ENCODE assay signal across 8 cellular contexts in genomic region chr20:37095108-37095608, GRCh38. TPM values are rescaled to one million over a fixed set of nuclear protein-coding genes. Genes with fewer than 3 reads are reported as not detected.
DNase-seq lines count a peak whose midpoint lies in the region; ATAC-seq and TF ChIP-seq lines count a peak whose summit lies in the region.

No MANE protein-coding gene starts in this region.

- TF ChIP-seq CTCF in astrocyte of the spinal cord (IDR thresholded peaks at IDR 0.05; ENCODE audit: low read depth, low read length): no peak

- DNase-seq in activated CD8-positive, alpha-beta memory T cell treated with anti-CD3 and anti-CD28 coated beads, Interleukin-2, amount 50 U/mL, for 4 hours: peak; percentile 28
- no peak for DNase-seq in activated CD8-positive, alpha-beta memory T cell treated with anti-CD3 and anti-CD28 coated beads, Interleukin-2, amount 50 U/mL, for 48 hours
- DNase-seq in SK-MEL-5 (ENCODE audit: low read depth, low spot score) (peak; percentile 13), astrocyte of the spinal cord (ENCODE audit: low read depth, low spot score) (no peak), iris pigment epithelial cell (ENCODE audit: low read depth) (peak; percentile 12), NCI-H1048 (lab: John Stamatoyannopoulos, UW) (no peak)
- DNase-seq in stimulated activated CD4-positive, alpha-beta T cell treated with anti-CD3 and anti-CD28 coated beads, Interleukin-4, amount 100 ng/mL, for 24 hours: peak; percentile 43

- peak; percentile 23 for ATAC-seq in HG03097 (IDR thresholded peaks at IDR 0.05; ENCODE audit: low FRiP score, unreplicated experiment)

- in situ Hi-C loops in SK-MEL-5 (cut with HindIII; ENCODE audit: low pct_unique_long_range_greater_than_20kb, low sequenced_read_pairs) (no loop called here), astrocyte of the spinal cord (cut with HindIII; ENCODE audit: low sequenced_read_pairs) (no loop called here)

- H3K4me3 ChIP-seq in astrocyte of the spinal cord (ENCODE audit: low read depth, low read length): peak overlapping the region; percentile 68

RNA-seq across cellular contexts. Expression of gene RBL1, which starts 0.6 kb away (rescaled TPM):
- 15.5 and 16.8 TPM in 2 replicates for total RNA-seq in SK-MEL-5 (2014; rRNA removed; shearing (Covaris generic))
- polyA plus RNA-seq in SK-MEL-5 (2015; cell fraction: cytosol; rRNA removed): 7.6 and 12.2 TPM in 2 replicates
- 8.5 and 14.3 TPM in 2 replicates for polyA plus RNA-seq in SK-MEL-5 (2015; cell fraction: nucleus; rRNA removed)

Comparison
In these comparisons a context has a peak if more than half of its experiments do, and no peak if none do; other contexts are left out.
1. DNase-seq: peak in activated CD8-positive, alpha-beta memory T cell treated with anti-CD3 and anti-CD28 coated beads, Interleukin-2, amount 50 U/mL, for 4 hours (single experiment), SK-MEL-5 (single experiment), iris pigment epithelial cell (single experiment) and stimulated activated CD4-positive, alpha-beta T cell treated with anti-CD3 and anti-CD28 coated beads, Interleukin-4, amount 100 ng/mL, for 24 hours (single experiment); none in activated CD8-positive, alpha-beta memory T cell treated with anti-CD3 and anti-CD28 coated beads, Interleukin-2, amount 50 U/mL, for 48 hours (single experiment), astrocyte of the spinal cord (single experiment) and NCI-H1048 (single experiment).